In the genomic region with DNA sequence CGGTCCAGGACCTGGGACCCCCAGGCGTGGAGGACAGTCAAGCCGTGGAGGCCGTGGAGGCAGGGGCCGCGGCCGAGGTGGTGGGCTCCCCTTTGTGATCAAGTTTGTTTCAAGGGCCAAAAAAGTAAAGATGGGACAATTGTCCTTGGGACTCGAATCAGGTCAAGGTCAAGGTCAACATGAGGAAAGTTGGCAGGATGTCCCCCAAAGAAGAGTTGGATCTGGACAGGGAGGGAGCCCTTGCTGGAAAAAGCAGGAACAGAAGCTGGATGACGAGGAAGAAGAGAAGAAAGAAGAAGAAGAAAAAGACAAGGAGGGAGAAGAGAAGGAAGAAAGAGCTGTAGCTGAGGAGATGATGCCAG, we compare ENCODE assay signal across 1 cellular context.
TF ChIP-seq lines count a peak whose summit lies in the region.

No MANE protein-coding gene starts in this region.

TF ChIP-seq in HEK293, 187 proteins besides CTCF, POLR2A, EP300 and RAD21:
- TF ChIP-seq ZNF394 (tag by site-specific recombination; IDR thresholded peaks at IDR 0.05; ENCODE audit: borderline replicate concordance) (no peak), BCL11B (tag by site-specific recombination; IDR thresholded peaks at IDR 0.05; ENCODE audit: low read depth) (0 out of 2 replicates have a peak, but pooled peaks have one; percentile 35), ZNF366 (tag by site-specific recombination; conservative IDR thresholded peaks at IDR 0.05) (peak; percentile 53)
